In genomic region chr1:84653130-84653680, GRCh38 we compare ENCODE assay signal across 12 cellular contexts.
DNase-seq lines count a peak whose midpoint lies in the region; FAIRE-seq and TF ChIP-seq lines count a peak whose summit lies in the region.
"Had no signal": no experiment of that assay in that cellular context is flagged by ENCODE, and none has a peak within 500 bp of the region (broad histone marks: within the 10 kb centered on the region; RNA-seq: fewer than 3 reads in every experiment).

No MANE protein-coding gene starts in this region.

- TF ChIP-seq POLR2A in H54 (IDR thresholded peaks at IDR 0.05; ENCODE audit: low read depth, low read length): no peak

- TF ChIP-seq CTCF in fibroblast of pulmonary artery (IDR thresholded peaks at IDR 0.05; ENCODE audit: low read length, missing control alignments): no peak

- peak; percentile 67 for FAIRE-seq in H54 (lab: Jason Lieb, UNC)

- DNase-seq in AG08396 (ENCODE audit: low spot score) (peak; percentile 32), H54 (ENCODE audit: insufficient read length, low spot score) (peak; percentile 7), RKO (ENCODE audit: low spot score) (peak; percentile 30), fibroblast of pulmonary artery (ENCODE audit: low read depth) (peak; percentile 8), NCI-H446 (lab: John Stamatoyannopoulos, UW) (no peak), NK-92 (lab: John Stamatoyannopoulos, UW; ENCODE audit: unreplicated experiment) (no peak), NCI-H446 treated with DMSO at 0.1 percent for 48 hours (lab: John Stamatoyannopoulos, UW) (no peak)
- no peak for DNase-seq in stimulated activated CD4-positive, alpha-beta T cell treated with anti-CD3 and anti-CD28 coated beads, Interleukin-2, amount 100 ng/mL, for 48 hours
- DNase-seq: activated CD4-positive, alpha-beta T cell treated with anti-CD3 and anti-CD28 coated beads, Interleukin-2, amount 50 U/mL, for 1 hour; NCI-H2029; retina had no signal

- H3K4me3 ChIP-seq in fibroblast of pulmonary artery (replicated peaks; ENCODE audit: low read depth, low read length): no peak overlapping the region
- H3K4me3 ChIP-seq: BLaER1 treated with 17β-estradiol and CSF1 and Interleukin-3, amounts not matched to agents 10 nM and 100 nM had no signal

Comparison
In these comparisons a context has a peak if more than half of its experiments do, and no peak if none do; other contexts are left out.
1. DNase-seq: peak in AG08396 (single experiment), H54 (single experiment), RKO (single experiment) and fibroblast of pulmonary artery (single experiment); none in NCI-H446 (0 of 2), NK-92 (single experiment), NCI-H446 treated with DMSO at 0.1 percent for 48 hours (single experiment) and stimulated activated CD4-positive, alpha-beta T cell treated with anti-CD3 and anti-CD28 coated beads, Interleukin-2, amount 100 ng/mL, for 48 hours (0 of 2).